ENCODE assay signal across 2 cellular contexts in the genomic region with DNA sequence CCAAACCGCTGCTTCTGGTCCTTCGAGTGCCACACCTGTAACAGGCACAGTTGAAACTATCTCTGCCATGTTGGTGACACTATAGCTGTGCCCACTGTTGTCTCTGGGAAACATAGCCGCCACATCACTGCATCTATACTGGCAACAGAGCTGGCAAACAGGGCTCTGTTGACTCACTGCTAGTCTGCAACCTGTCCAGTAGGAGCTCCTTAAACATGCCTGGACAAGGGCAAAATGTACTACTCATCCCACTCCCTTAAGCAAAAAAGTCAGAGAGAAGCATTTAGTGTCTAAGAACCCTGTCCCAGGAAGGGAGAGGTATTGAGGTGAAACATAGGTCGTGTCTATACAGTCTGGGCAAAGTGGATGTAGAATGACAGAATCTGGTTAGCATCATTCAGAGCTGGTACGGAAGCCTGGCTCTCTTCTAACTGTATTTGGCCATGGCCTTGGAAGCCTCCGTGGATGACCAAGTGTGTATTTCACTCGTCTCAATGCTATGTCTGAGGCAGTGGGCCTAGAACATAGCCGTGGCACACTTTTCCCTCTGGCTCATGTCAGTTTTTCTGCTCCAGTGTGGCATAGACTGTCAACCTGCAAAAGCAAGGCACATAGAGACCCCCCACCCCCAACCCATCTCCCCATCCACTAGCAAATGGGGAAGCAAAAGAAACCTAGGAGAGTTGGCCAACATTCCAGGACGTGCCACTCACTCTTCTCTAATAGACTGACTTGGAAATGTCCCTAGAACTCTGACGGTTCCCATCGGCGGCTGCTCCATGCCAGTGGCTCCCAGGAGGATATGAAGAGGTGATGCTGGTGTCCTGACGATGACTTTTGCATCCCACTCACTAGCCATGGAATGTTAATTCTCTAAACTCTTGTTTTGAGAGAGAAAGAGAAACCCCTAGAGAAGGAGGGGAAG.
TF ChIP-seq lines count a peak whose summit lies in the region.

No MANE protein-coding gene starts in this region.

TF ChIP-seq in WTC11, 78 proteins besides CTCF, POLR2A, EP300 and RAD21 (continued from another document):
- TF ChIP-seq ZBTB43 (CRISPR knock-in tag; IDR thresholded peaks at IDR 0.05) (no peak), SMAD4 (CRISPR knock-in tag; IDR thresholded peaks at IDR 0.05) (no peak), NFYB (CRISPR knock-in tag; conservative IDR thresholded peaks at IDR 0.05; ENCODE audit: low read depth) (no peak), ERG (CRISPR knock-in tag; IDR thresholded peaks at IDR 0.05) (no peak), ATF6 (CRISPR knock-in tag; IDR thresholded peaks at IDR 0.05) (no peak), NR3C1 (CRISPR knock-in tag; conservative IDR thresholded peaks at IDR 0.05; ENCODE audit: low read depth) (no peak), FOXJ3 (CRISPR knock-in tag; IDR thresholded peaks at IDR 0.05; ENCODE audit: borderline replicate concordance) (no peak), NFATC4 (CRISPR knock-in tag; IDR thresholded peaks at IDR 0.05) (no peak), ZNF121 (CRISPR knock-in tag; IDR thresholded peaks at IDR 0.05) (no peak), AFF4 (CRISPR knock-in tag; IDR thresholded peaks at IDR 0.05; ENCODE audit: borderline replicate concordance) (no peak), ZNF416 (CRISPR knock-in tag; IDR thresholded peaks at IDR 0.05) (no peak), ZMAT4 (CRISPR knock-in tag; IDR thresholded peaks at IDR 0.05) (no peak), RELA (CRISPR knock-in tag; IDR thresholded peaks at IDR 0.05; ENCODE audit: borderline replicate concordance) (no peak), ESRRA (CRISPR knock-in tag; IDR thresholded peaks at IDR 0.05; ENCODE audit: borderline replicate concordance) (no peak), ZNF138 (CRISPR knock-in tag; conservative IDR thresholded peaks at IDR 0.05) (no peak), GRHL2 (CRISPR knock-in tag; IDR thresholded peaks at IDR 0.05; ENCODE audit: insufficient replicate concordance, severe bottlenecking) (no peak), FOXK1 (CRISPR knock-in tag; IDR thresholded peaks at IDR 0.05) (no peak)

TF ChIP-seq in HEK293T, 16 proteins besides CTCF, POLR2A, EP300 and RAD21 (continued from another document):
- no peak for TF ChIP-seq NFRKB (IDR thresholded peaks at IDR 0.05)
